Comparison of ENCODE assay signal across 26 cellular contexts in the genomic region with DNA sequence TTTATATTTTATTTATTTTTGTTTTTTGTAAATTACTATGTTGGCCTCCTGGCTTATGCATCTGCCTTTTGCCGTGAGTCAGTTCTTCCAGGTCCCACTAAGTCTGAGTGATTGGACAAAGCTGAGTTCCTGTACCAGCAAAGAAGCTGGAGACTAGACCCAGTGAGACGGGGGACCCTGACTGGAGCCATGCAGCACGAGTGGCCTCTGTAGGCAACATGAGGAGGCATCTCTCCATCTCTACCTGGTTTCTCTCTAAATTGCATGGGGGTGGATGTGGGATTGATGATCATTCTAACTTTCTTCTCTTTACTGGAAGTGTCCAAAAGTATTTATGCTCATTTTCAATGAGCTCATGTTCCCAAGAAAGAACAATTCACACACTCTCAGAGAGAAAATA.
A peak's percentile ranks its signal among the peaks of the same experiment; 100 is the strongest.
DNase-seq lines count a peak whose midpoint lies in the region; ATAC-seq and TF ChIP-seq lines count a peak whose summit lies in the region.
"Had no signal": no experiment of that assay in that cellular context is flagged by ENCODE, and none has a peak within 500 bp of the region (broad histone marks: within the 10 kb centered on the region; RNA-seq: fewer than 3 reads in every experiment).

No MANE protein-coding gene starts in this region.

- no peaks in the 10 kb centered on the region for H3K36me3 Mint-ChIP-seq in progenitor cell of endocrine pancreas (ENCODE audit: insufficient read depth)
- H3K36me3 Mint-ChIP-seq: CD4-positive, CD25-positive, alpha-beta regulatory T cell; memory B cell had no signal

- no peak overlapping the region for H3K27ac Mint-ChIP-seq in progenitor cell of endocrine pancreas
- H3K27ac Mint-ChIP-seq: CD4-positive, CD25-positive, alpha-beta regulatory T cell; memory B cell; WTC11 had no signal

- peak; percentile 9 for TF ChIP-seq CTCF in fibroblast of mammary gland (conservative IDR thresholded peaks at IDR 0.05; ENCODE audit: control insufficient read depth, insufficient read depth, low read depth, low read length)
- TF ChIP-seq CTCF in progenitor cell of endocrine pancreas (IDR thresholded peaks at IDR 0.05; ENCODE audit: unreplicated experiment), result no peak

- H3K9me3 Mint-ChIP-seq in progenitor cell of endocrine pancreas (ENCODE audit: low read depth), result peaks cover 9% of the 10 kb centered on the region

- H3K4me1 Mint-ChIP-seq in progenitor cell of endocrine pancreas (ENCODE audit: low read depth), result peaks cover 7% of the 10 kb centered on the region
- H3K4me1 Mint-ChIP-seq: CD4-positive, CD25-positive, alpha-beta regulatory T cell; memory B cell had no signal

- no peak for ATAC-seq in HG03025 (IDR thresholded peaks at IDR 0.05; ENCODE audit: low FRiP score, unreplicated experiment)
- ATAC-seq: WTC11 had no signal

- no peak overlapping the region for H3K4me3 Mint-ChIP-seq in progenitor cell of endocrine pancreas (ENCODE audit: low read depth)
- H3K4me3 Mint-ChIP-seq: CD4-positive, CD25-positive, alpha-beta regulatory T cell; memory B cell; WTC11 had no signal

- DNase-seq in ELR (ENCODE audit: low read depth) (peak; percentile 1), HT-29 (ENCODE audit: low spot score) (peak; percentile 4), RKO (ENCODE audit: low spot score) (peak; percentile 20), fibroblast of mammary gland (ENCODE audit: low read depth) (peak; percentile 3), progenitor cell of endocrine pancreas (ENCODE audit: low spot score, unreplicated experiment) (no peak), NCI-H1417 (lab: John Stamatoyannopoulos, UW) (no peak)
- DNase-seq in activated CD4-positive, alpha-beta T cell treated with anti-CD3 and anti-CD28 coated beads, Interleukin-2, amount 50 U/mL, for 4 hours, result no peak
- DNase-seq: activated CD4-positive, alpha-beta T cell treated with anti-CD3 and anti-CD28 coated beads, Interleukin-2, amount 50 U/mL, for 48 hours; activated effector memory CD4-positive, alpha-beta T cell treated with Interleukin-2 at 50 U/mL for 16 hours; brain microvascular endothelial cell; CD4-positive, CD25-positive, alpha-beta regulatory T cell; colonic mucosa; DMS79; head of caudate nucleus; NCI-H1092; NCI-H2081; NCI-H345; nucleus accumbens; Peyer's patch; stimulated activated CD4-positive, alpha-beta T cell treated with anti-CD3 and anti-CD28 coated beads, Interleukin-2, amount 100 ng/mL, for 48 hours; stimulated activated naive CD4-positive, alpha-beta T cell; T1000; thyroid gland had no signal

- H3K27me3 Mint-ChIP-seq in progenitor cell of endocrine pancreas, result no peaks in the 10 kb centered on the region

- no peak overlapping the region for H3K4me3 ChIP-seq in fibroblast of mammary gland (ENCODE audit: control insufficient read depth, low read depth, low read length)
- H3K4me3 ChIP-seq: colonic mucosa, Peyer's patch, thyroid gland had no signal

Comparison
In these comparisons a context has a peak if more than half of its experiments do, and no peak if none do; other contexts are left out.
1. DNase-seq: peak in ELR (single experiment), HT-29 (single experiment), RKO (single experiment) and fibroblast of mammary gland (single experiment); none in activated CD4-positive, alpha-beta T cell treated with anti-CD3 and anti-CD28 coated beads, Interleukin-2, amount 50 U/mL, for 4 hours (0 of 2), progenitor cell of endocrine pancreas (single experiment) and NCI-H1417 (0 of 3).